22 cellular contexts compared by ENCODE assay signal in genomic region chr22:47102648-47103047, GRCh38.
A peak's percentile ranks its signal among the peaks of the same experiment; 100 is the strongest.
DNase-seq lines count a peak whose midpoint lies in the region; FAIRE-seq and TF ChIP-seq lines count a peak whose summit lies in the region.
"Had no signal": no experiment of that assay in that cellular context is flagged by ENCODE, and none has a peak within 500 bp of the region (broad histone marks: within the 10 kb centered on the region; RNA-seq: fewer than 3 reads in every experiment).

No MANE protein-coding gene starts in this region.

- H2BK120ac ChIP-seq in H1 (replicated peaks; ENCODE audit: low read depth, low read length), result no peak overlapping the region

- H3K79me2 ChIP-seq in H1 (ENCODE audit: control insufficient read depth in 1 of 2, insufficient read depth in 2 of 2, low read length in 2 of 2) (no peaks in the 10 kb centered on the region), smooth muscle cell (ENCODE audit: low read depth) (no peaks in the 10 kb centered on the region)

- intact Hi-C loops in ascending aorta (cut with DNase I), result no loop called here

- H3K4me3 ChIP-seq in H1 (ENCODE audit: extremely low read depth in 1 of 4, insufficient read depth in 2 of 4, low read depth in 3 of 4, low read length in 4 of 4) (no peak overlapping the region; a peak in 1 of 8 replicates), smooth muscle cell (no peak overlapping the region), ascending aorta (no peak overlapping the region)
- H3K4me3 ChIP-seq: left ventricle myocardium inferior, sigmoid colon, tibial artery had no signal

- H3K56ac ChIP-seq in H1 (replicated peaks; ENCODE audit: insufficient read length, low read depth, low read length), result no peak overlapping the region

- TF ChIP-seq EP300 in H1 (IDR thresholded peaks at IDR 0.05; ENCODE audit: borderline replicate concordance in 1 of 2, low read depth in 2 of 2, low read length in 2 of 2), result no peak

- H2BK12ac ChIP-seq in H1 (ENCODE audit: low read depth, low read length), result no peak overlapping the region; the same call in 1 of the 2 replicates

- H3K27ac ChIP-seq in H1 (ENCODE audit: low read depth, low read length) (peak overlapping the region; percentile 51; the same call in 1 of the 2 replicates), smooth muscle cell (ENCODE audit: low read depth) (peak overlapping the region; percentile 44), ascending aorta (no peak overlapping the region)
- H3K27ac ChIP-seq: left ventricle myocardium inferior, sigmoid colon, tibial artery had no signal

- H2BK20ac ChIP-seq in H1 (ENCODE audit: low read length), result no peak overlapping the region

- H3K27me3 ChIP-seq in H1 (replicated peaks in 1 of 4; ENCODE audit: control insufficient read depth in 3 of 4, extremely low read depth in 1 of 4, insufficient read depth in 3 of 4, low read length in 3 of 4), result no peaks in the 10 kb centered on the region
- no peaks in the 10 kb centered on the region for H3K27me3 ChIP-seq in smooth muscle cell (ENCODE audit: low read depth)
- H3K27me3 ChIP-seq in ascending aorta, result no peaks in the 10 kb centered on the region
- H3K27me3 ChIP-seq: sigmoid colon, tibial artery had no signal

- H4K20me1 ChIP-seq in H1 (replicated peaks in 1 of 2; ENCODE audit: control insufficient read depth in 1 of 2, insufficient read depth in 2 of 2, low read length in 2 of 2) (no peaks in the 10 kb centered on the region), smooth muscle cell (ENCODE audit: low read depth) (no peaks in the 10 kb centered on the region)

- H4K8ac ChIP-seq in H1 (ENCODE audit: extremely low read depth, insufficient read depth, low read length), result no peak overlapping the region

- CTCF ChIA-PET in H1 (lab: Charles Lee; ENCODE audit: partially characterized antibody), result interaction anchor here (1.4 to 1.7 kb wide), 2 partner anchors 9 to 46 kb away, joined by 3 read pairs; no protein-coding TSS in a partner anchor

- H3K4me2 ChIP-seq in H1 (ENCODE audit: insufficient read depth in 1 of 2, low read depth in 2 of 2, low read length in 2 of 2) (peak overlapping the region; percentile 14 to 52; a peak in 3 of 4 replicates), smooth muscle cell (peak overlapping the region; percentile 36)

- H3K9me3 ChIP-seq in H1 (ENCODE audit: insufficient read depth in 2 of 2, low read depth in 1 of 2, low read length in 1 of 2) (no peaks in the 10 kb centered on the region), smooth muscle cell (replicated peaks; ENCODE audit: low read depth) (no peaks in the 10 kb centered on the region), ascending aorta (no peaks in the 10 kb centered on the region)
- H3K9me3 ChIP-seq: left ventricle myocardium inferior, sigmoid colon, tibial artery had no signal

- no peak for TF ChIP-seq RAD21 in H1 (IDR thresholded peaks at IDR 0.05 in 1 of 2, conservative IDR thresholded peaks at IDR 0.05 in 1 of 2; ENCODE audit: low read depth in 2 of 2, low read length in 2 of 2)

- H3K18ac ChIP-seq in H1 (ENCODE audit: extremely low read depth, low read length), result no peak overlapping the region

- no peak overlapping the region for H2BK15ac ChIP-seq in H1 (ENCODE audit: low read length)

- TF ChIP-seq CTCF in H1 (IDR thresholded peaks at IDR 0.05; ENCODE audit: control extremely low read depth in 1 of 3, insufficient read depth in 1 of 3, low read depth in 1 of 3, low read length in 3 of 3), result no peak
- TF ChIP-seq CTCF in smooth muscle cell (IDR thresholded peaks at IDR 0.05; ENCODE audit: borderline replicate concordance, insufficient read depth, poor library complexity, severe bottlenecking), result no peak
- TF ChIP-seq CTCF in ascending aorta (IDR thresholded peaks at IDR 0.05), result no peak

- FAIRE-seq in H1 (lab: Jason Lieb, UNC), result peak; percentile 28
- FAIRE-seq: astrocyte had no signal

- no peak overlapping the region for H3K9ac ChIP-seq in H1 (replicated peaks in 1 of 4; ENCODE audit: extremely low read depth in 1 of 4, low read depth in 3 of 4, low read length in 3 of 4)
- H3K9ac ChIP-seq in smooth muscle cell (ENCODE audit: low read depth), result peak overlapping the region; percentile 17

- H3F3A ChIP-seq in smooth muscle cell (ENCODE audit: low read depth), result peaks cover 9% of the 10 kb centered on the region

- DNase-seq in HuH-7 (ENCODE audit: low spot score), result peak; percentile 58
- peak; percentile 34 to 46 for DNase-seq in H1 (ENCODE audit: low read depth in 1 of 2, low spot score in 2 of 2)
- peak; percentile 53 for DNase-seq in kidney tubule cell (ENCODE audit: low spot score)
- no peak for DNase-seq in smooth muscle cell (lab: John Stamatoyannopoulos, UW; ENCODE audit: unreplicated experiment)
- DNase-seq in NAMALWA (ENCODE audit: low spot score), result no peak
- no peak for DNase-seq in stimulated activated CD8-positive, alpha-beta memory T cell treated with anti-CD3 and anti-CD28 coated beads, Interleukin-4, amount 100 ng/mL, for 48 hours
- DNase-seq in ascending aorta (ENCODE audit: low spot score in 2 of 2), result no peak
- DNase-seq: activated CD4-positive, alpha-beta memory T cell treated with anti-CD3 and anti-CD28 coated beads, Interleukin-2, amount 10 ng/mL, durations not matched to agents 7 days and 5 days; activated naive CD4-positive, alpha-beta T cell treated with anti-CD3 and anti-CD28 coated beads, Interleukin-2, amount 50 U/mL, for 16 hours; activated T-cell treated with anti-CD3 and anti-CD28 coated beads, Interleukin-2, amount 50 U/mL, for 4 hours; EL; head of caudate nucleus; left ventricle myocardium inferior; NCI-H1105; NCI-H2081; NCI-H510A; occipital lobe; SIG-M5; sigmoid colon; stimulated activated naive CD4-positive, alpha-beta T cell; tibial artery had no signal

- H2AK5ac ChIP-seq in H1 (ENCODE audit: low read depth, low read length), result peak overlapping the region; percentile 27; the same call in 1 of the 2 replicates

- TF ChIP-seq POLR2A in H1 (IDR thresholded peaks at IDR 0.05; ENCODE audit: control extremely low read depth in 1 of 2, low read depth in 2 of 2, low read length in 2 of 2), result no peak

- peak overlapping the region; percentile 72 for H2BK5ac ChIP-seq in H1 (ENCODE audit: low read depth, low read length)

- H3K79me1 ChIP-seq in H1 (ENCODE audit: low read depth, low read length), result no peaks in the 10 kb centered on the region; the same call in 1 of the 2 replicates

- H3K14ac ChIP-seq in H1 (ENCODE audit: insufficient read length), result no peak overlapping the region

- WGBS in H1 (ENCODE audit: extremely low coverage in 1 of 2, insufficient coverage in 1 of 2, insufficient read length in 1 of 2, insufficient replicate concordance in 2 of 2, low coverage in 1 of 2, low lambda C conversion rate in 2 of 2, missing lambda C conversion rate in 1 of 2), 2 experiments, result 41% methylated on average over 2 of the region's 2 CpGs; no CpG with 5 or more reads in 1 of the 2 experiments
- 38% methylated on average over 2 of the region's 2 CpGs for WGBS in smooth muscle cell (ENCODE audit: low lambda C conversion rate)

- no peak overlapping the region for H3K23ac ChIP-seq in H1 (ENCODE audit: insufficient read length)

- H2AFZ ChIP-seq in H1 (ENCODE audit: low read length), result no peak overlapping the region
- H2AFZ ChIP-seq in smooth muscle cell (ENCODE audit: low read depth), result no peak overlapping the region

- H4K91ac ChIP-seq in H1 (replicated peaks; ENCODE audit: insufficient read length, low read length), result no peak overlapping the region

- H3K36me3 ChIP-seq in H1 (ENCODE audit: control insufficient read depth in 2 of 4, insufficient read depth in 4 of 4, low read length in 3 of 4) (no peaks in the 10 kb centered on the region), smooth muscle cell (ENCODE audit: low read depth) (no peaks in the 10 kb centered on the region), ascending aorta (no peaks in the 10 kb centered on the region)
- H3K36me3 ChIP-seq: sigmoid colon, tibial artery had no signal

- H3K4me1 ChIP-seq in H1 (replicated peaks in 1 of 4; ENCODE audit: control insufficient read depth in 3 of 4, insufficient read depth in 4 of 4, low read length in 3 of 4) (peaks cover 3 to 22% (median 9%) of the 10 kb centered on the region in 4 experiments), smooth muscle cell (ENCODE audit: low read depth) (no peaks in the 10 kb centered on the region), ascending aorta (no peaks in the 10 kb centered on the region)
- H3K4me1 ChIP-seq: left ventricle myocardium inferior, sigmoid colon, tibial artery had no signal

- no peak overlapping the region for H4K5ac ChIP-seq in H1 (ENCODE audit: insufficient read length, low read depth, low read length)

- no peak overlapping the region for H3K4ac ChIP-seq in H1 (replicated peaks; ENCODE audit: insufficient read length, low read depth, low read length)

- H3K23me2 ChIP-seq in H1 (ENCODE audit: low read depth, low read length), result no peaks in the 10 kb centered on the region

- POLR2A ChIA-PET in H1 (lab: Charles Lee; ENCODE audit: partially characterized antibody), result no interaction called here

TF ChIP-seq in H1, 55 proteins besides CTCF, POLR2A, EP300 and RAD21 (continues in another document):
- TF ChIP-seq MAX (IDR thresholded peaks at IDR 0.05) (peak; percentile 45; the same call in 1 of the 2 replicates), CHD2 (IDR thresholded peaks at IDR 0.05; ENCODE audit: low read length) (no peak), NRF1 (IDR thresholded peaks at IDR 0.05; ENCODE audit: low read depth, low read length) (no peak), RBBP5 (IDR thresholded peaks at IDR 0.05; ENCODE audit: borderline replicate concordance, low read depth, low read length) (no peak), RNF2 (IDR thresholded peaks at IDR 0.05; ENCODE audit: borderline replicate concordance, low read depth, low read length, missing control alignments, poor library complexity, severe bottlenecking) (no peak), CBX5 (IDR thresholded peaks at IDR 0.05; ENCODE audit: low read depth, low read length) (no peak), ASH2L (IDR thresholded peaks at IDR 0.05; ENCODE audit: low read length) (no peak), TEAD4 (IDR thresholded peaks at IDR 0.05; ENCODE audit: low read depth, low read length) (peak; percentile 36; the same call in 1 of the 2 replicates), POU5F1 (IDR thresholded peaks at IDR 0.05; ENCODE audit: low read depth, low read length) (0 out of 2 replicates have a peak, but pooled peaks have one; percentile 45), FOSL1 (IDR thresholded peaks at IDR 0.05; ENCODE audit: insufficient read depth, low read depth, low read length) (no peak), PHF8 (conservative IDR thresholded peaks at IDR 0.05; ENCODE audit: low read depth, low read length) (no peak), KDM4A (IDR thresholded peaks at IDR 0.05; ENCODE audit: low read depth, low read length, severe bottlenecking) (no peak), SP1 (IDR thresholded peaks at IDR 0.05; ENCODE audit: low read depth, low read length) (peak; percentile 15; the same call in 1 of the 2 replicates), TBP (IDR thresholded peaks at IDR 0.05; ENCODE audit: low read depth, low read length) (no peak), BRCA1 (IDR thresholded peaks at IDR 0.05; ENCODE audit: low read depth, low read length) (no peak)

Comparison
In these comparisons a context has a peak if more than half of its experiments do, and no peak if none do; other contexts are left out.
1. DNase-seq: peak in HuH-7 (single experiment), H1 (2 of 2) and kidney tubule cell (single experiment); none in smooth muscle cell (single experiment), NAMALWA (single experiment), stimulated activated CD8-positive, alpha-beta memory T cell treated with anti-CD3 and anti-CD28 coated beads, Interleukin-4, amount 100 ng/mL, for 48 hours (single experiment) and ascending aorta (0 of 2).
2. H3K27ac ChIP-seq: peak in H1 (single experiment) and smooth muscle cell (single experiment); none in ascending aorta (0 of 2).